In genomic region chr1:60869264-60869663, GRCh38 we compare ENCODE assay signal across 10 cellular contexts.
"Had no signal": no experiment of that assay in that cellular context is flagged by ENCODE, and none has a peak within 500 bp of the region (broad histone marks: within the 10 kb centered on the region; RNA-seq: fewer than 3 reads in every experiment).

No MANE protein-coding gene starts in this region.

- H3K27ac Mint-ChIP-seq: GM23338, H9, HFFc6 had no signal

- FAIRE-seq: H1, H54, HTR-8/SVneo had no signal

- H3K4me3 ChIP-seq: GM23338 had no signal

- H3K27ac ChIP-seq: HL-60 had no signal

- H3K9me3 Mint-ChIP-seq: GM23338, H9, HFFc6 had no signal

- H3K4me3 Mint-ChIP-seq: GM23338, H9, HFFc6 had no signal

- ATAC-seq: GM23338 had no signal

- DNase-seq: H9, HCEC 1CT, HFFc6, IMR-90, KBM-7 had no signal
